ENCODE assay signal across 8 cellular contexts in the genomic region with DNA sequence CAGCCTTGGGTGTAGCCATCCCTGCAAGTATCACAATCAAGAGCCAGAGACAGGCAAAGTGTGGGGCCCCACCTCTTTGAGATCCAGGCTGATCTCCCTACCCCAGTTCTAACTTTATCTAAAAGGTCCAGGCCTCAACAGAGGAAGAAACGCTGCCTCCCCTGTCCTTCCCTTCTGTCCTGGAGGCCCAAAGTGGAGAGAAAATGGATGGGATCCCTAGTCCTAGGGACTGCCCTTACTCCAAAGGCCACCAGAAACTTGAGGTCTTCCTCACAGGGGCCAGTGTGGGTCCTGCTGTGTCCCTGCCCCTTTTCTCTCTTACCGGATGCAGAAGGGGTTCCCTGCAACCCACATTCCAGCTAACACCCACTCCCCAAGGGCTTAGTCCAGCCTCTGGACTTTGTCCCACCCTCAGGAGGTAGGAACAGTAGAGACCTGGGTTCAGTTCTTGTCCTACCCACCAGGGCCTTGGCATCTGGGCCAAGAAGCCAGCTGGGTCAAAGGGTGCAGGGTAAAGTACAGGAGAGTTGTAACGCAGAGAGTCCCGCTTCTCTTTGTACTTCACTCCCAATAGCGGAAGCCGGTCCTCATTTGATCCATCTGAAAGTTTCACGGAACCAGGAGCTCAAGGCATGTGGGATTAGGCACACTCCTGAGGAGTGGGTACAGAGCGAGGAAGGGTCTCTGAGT. TPM values are rescaled to one million over a fixed set of nuclear protein-coding genes. Genes with fewer than 3 reads are reported as not detected.
DNase-seq lines count a peak whose midpoint lies in the region; ATAC-seq and TF ChIP-seq lines count a peak whose summit lies in the region.

No MANE protein-coding gene starts in this region.

- H3K4me3 ChIP-seq in suprapubic skin, result peak overlapping the region; percentile 96

- H3K9me3 Mint-ChIP-seq in T-helper 2 cell treated with Interferon-gamma antibody and Interleukin-4, amounts not matched to agents 5 μg/mL and 100 μg/mL, for 36 hours, result no peaks in the 10 kb centered on the region
- H3K9me3 Mint-ChIP-seq in activated T-helper 1 cell treated with anti-CD3 and anti-CD28 coated beads, Interleukin-12 subunit alpha, Interleukin-12 subunit beta, Interleukin-2, Interleukin-4 antibody, amounts not matched to agents 30 ng/mL and 10 ng/mL and 1 ng/mL, durations not matched to agents 14 hours and 24 hours and 36 hours, result no peaks in the 10 kb centered on the region
- H3K9me3 Mint-ChIP-seq in immature natural killer cell, result no peaks in the 10 kb centered on the region

- no peak for DNase-seq in T-helper 2 cell treated with Interferon-gamma antibody and Interleukin-4, amounts not matched to agents 5 μg/mL and 100 μg/mL, for 36 hours (ENCODE audit: low spot score)
- DNase-seq in T-helper 2 cell (no peak), immature natural killer cell (no peak), suprapubic skin (ENCODE audit: low spot score in 2 of 2) (no peak), epidermal melanocyte (ENCODE audit: insufficient read length, low spot score) (no peak), NCI-H1930 (lab: John Stamatoyannopoulos, UW) (no peak)
- no peak for DNase-seq in activated T-helper 1 cell treated with anti-CD3 and anti-CD28 coated beads, Interleukin-12 subunit alpha, Interleukin-12 subunit beta, Interleukin-2, Interleukin-4 antibody, amounts not matched to agents 30 ng/mL and 10 ng/mL and 1 ng/mL, durations not matched to agents 14 hours and 24 hours and 36 hours (ENCODE audit: low spot score)

- no peaks in the 10 kb centered on the region for H3K27me3 Mint-ChIP-seq in T-helper 2 cell treated with Interferon-gamma antibody and Interleukin-4, amounts not matched to agents 5 μg/mL and 100 μg/mL, for 36 hours (ENCODE audit: low read depth)
- peaks cover 1% of the 10 kb centered on the region for H3K27me3 Mint-ChIP-seq in activated T-helper 1 cell treated with anti-CD3 and anti-CD28 coated beads, Interleukin-12 subunit alpha, Interleukin-12 subunit beta, Interleukin-2, Interleukin-4 antibody, amounts not matched to agents 30 ng/mL and 10 ng/mL and 1 ng/mL, durations not matched to agents 14 hours and 24 hours and 36 hours (ENCODE audit: insufficient read depth)
- peaks cover 6 to 10% (median 8%) of the 10 kb centered on the region in 3 donors for H3K27me3 Mint-ChIP-seq in immature natural killer cell (ENCODE audit: low read depth in 3 of 3)

- peak overlapping the region; percentile 96 for H3K27ac Mint-ChIP-seq in T-helper 2 cell treated with Interferon-gamma antibody and Interleukin-4, amounts not matched to agents 5 μg/mL and 100 μg/mL, for 36 hours
- H3K27ac Mint-ChIP-seq in activated T-helper 1 cell treated with anti-CD3 and anti-CD28 coated beads, Interleukin-12 subunit alpha, Interleukin-12 subunit beta, Interleukin-2, Interleukin-4 antibody, amounts not matched to agents 30 ng/mL and 10 ng/mL and 1 ng/mL, durations not matched to agents 14 hours and 24 hours and 36 hours, result peak overlapping the region; percentile 98
- H3K27ac Mint-ChIP-seq in immature natural killer cell, result peak overlapping the region; percentile 91 to 97 (median 95)

- peak overlapping the region; percentile 98 for H3K4me3 Mint-ChIP-seq in T-helper 2 cell treated with Interferon-gamma antibody and Interleukin-4, amounts not matched to agents 5 μg/mL and 100 μg/mL, for 36 hours
- peak overlapping the region; percentile 100 for H3K4me3 Mint-ChIP-seq in activated T-helper 1 cell treated with anti-CD3 and anti-CD28 coated beads, Interleukin-12 subunit alpha, Interleukin-12 subunit beta, Interleukin-2, Interleukin-4 antibody, amounts not matched to agents 30 ng/mL and 10 ng/mL and 1 ng/mL, durations not matched to agents 14 hours and 24 hours and 36 hours
- H3K4me3 Mint-ChIP-seq in immature natural killer cell, result peak overlapping the region; percentile 87 to 97 (median 93)

- WGBS in suprapubic skin, result 1% methylated on average over 7 of the region's 8 CpGs

- no peaks in the 10 kb centered on the region for H3K9me3 ChIP-seq in suprapubic skin

- intact Hi-C loops in activated T-helper 1 cell treated with anti-CD3 and anti-CD28 coated beads, Interleukin-12 subunit alpha, Interleukin-12 subunit beta, Interleukin-2, Interleukin-4 antibody, amounts not matched to agents 30 ng/mL and 10 ng/mL and 1 ng/mL, durations not matched to agents 14 hours and 24 hours and 36 hours (cut with micrococcal nuclease), result loop anchor here (10.0 kb wide), 2 partner anchors 385 to 555 kb away; a partner anchor contains a TSS

- peaks cover 35% of the 10 kb centered on the region for H3K36me3 Mint-ChIP-seq in T-helper 2 cell treated with Interferon-gamma antibody and Interleukin-4, amounts not matched to agents 5 μg/mL and 100 μg/mL, for 36 hours (ENCODE audit: low read depth)
- H3K36me3 Mint-ChIP-seq in activated T-helper 1 cell treated with anti-CD3 and anti-CD28 coated beads, Interleukin-12 subunit alpha, Interleukin-12 subunit beta, Interleukin-2, Interleukin-4 antibody, amounts not matched to agents 30 ng/mL and 10 ng/mL and 1 ng/mL, durations not matched to agents 14 hours and 24 hours and 36 hours (ENCODE audit: low read depth), result peaks cover 36% of the 10 kb centered on the region
- peaks cover 0 to 4% (median 0%) of the 10 kb centered on the region in 3 donors for H3K36me3 Mint-ChIP-seq in immature natural killer cell

- H3K36me3 ChIP-seq in suprapubic skin, result peaks cover 5% of the 10 kb centered on the region

- peak overlapping the region; percentile 99 for H3K27ac ChIP-seq in suprapubic skin

- ATAC-seq in GM21528 (IDR thresholded peaks at IDR 0.05; ENCODE audit: low FRiP score, unreplicated experiment), result no peak

- TF ChIP-seq POLR2A in suprapubic skin (IDR thresholded peaks at IDR 0.05), result no peak

- no peaks in the 10 kb centered on the region for H3K27me3 ChIP-seq in suprapubic skin

- peaks cover 54% of the 10 kb centered on the region for H3K4me1 Mint-ChIP-seq in T-helper 2 cell treated with Interferon-gamma antibody and Interleukin-4, amounts not matched to agents 5 μg/mL and 100 μg/mL, for 36 hours (ENCODE audit: low read depth)
- peaks cover 78% of the 10 kb centered on the region for H3K4me1 Mint-ChIP-seq in activated T-helper 1 cell treated with anti-CD3 and anti-CD28 coated beads, Interleukin-12 subunit alpha, Interleukin-12 subunit beta, Interleukin-2, Interleukin-4 antibody, amounts not matched to agents 30 ng/mL and 10 ng/mL and 1 ng/mL, durations not matched to agents 14 hours and 24 hours and 36 hours (ENCODE audit: low read depth)
- peaks cover 67 to 70% of the 10 kb centered on the region in 2 donors for H3K4me1 Mint-ChIP-seq in immature natural killer cell

- H3K4me1 ChIP-seq in suprapubic skin, result peaks cover 71% of the 10 kb centered on the region

- no peak for TF ChIP-seq CTCF in suprapubic skin (IDR thresholded peaks at IDR 0.05)

- TF ChIP-seq EP300 in suprapubic skin (IDR thresholded peaks at IDR 0.05), result no peak

RNA-seq across cellular contexts. Expression of a gene that starts 1.9 kb away (rescaled TPM):
- 371 and 374 TPM in 2 replicates for total RNA-seq in activated T-helper 1 cell treated with anti-CD3 and anti-CD28 coated beads, Interleukin-12 subunit alpha, Interleukin-12 subunit beta, Interleukin-2, Interleukin-4 antibody, amounts not matched to agents 30 ng/mL and 10 ng/mL and 1 ng/mL, durations not matched to agents 14 hours and 24 hours and 36 hours
- 10 to 100 TPM; 27.5 to 35.4 (median 32.4) TPM for polyA plus RNA-seq in immature natural killer cell
- 100 to 1,000 TPM; 178 to 250 (median 210) TPM for total RNA-seq in suprapubic skin

RNA-seq across cellular contexts. Expression of a gene that starts 8.7 kb away (rescaled TPM):
- total RNA-seq in activated T-helper 1 cell treated with anti-CD3 and anti-CD28 coated beads, Interleukin-12 subunit alpha, Interleukin-12 subunit beta, Interleukin-2, Interleukin-4 antibody, amounts not matched to agents 30 ng/mL and 10 ng/mL and 1 ng/mL, durations not matched to agents 14 hours and 24 hours and 36 hours, result 132 and 135 TPM in 2 replicates
- 100 to 1,000 TPM in 1 of 3 donors, 10 to 100 TPM in 2; 75.4 to 126 (median 88.2) TPM for polyA plus RNA-seq in immature natural killer cell
- 10 to 100 TPM; 33.6 to 66.6 (median 55.0) TPM for total RNA-seq in suprapubic skin

RNA-seq across cellular contexts. Expression of a gene that starts 17.8 kb away (rescaled TPM):
- total RNA-seq in activated T-helper 1 cell treated with anti-CD3 and anti-CD28 coated beads, Interleukin-12 subunit alpha, Interleukin-12 subunit beta, Interleukin-2, Interleukin-4 antibody, amounts not matched to agents 30 ng/mL and 10 ng/mL and 1 ng/mL, durations not matched to agents 14 hours and 24 hours and 36 hours, result 117 TPM in 2 replicates
- 10 to 100 TPM; 25.9 to 55.6 (median 32.8) TPM for polyA plus RNA-seq in immature natural killer cell
- total RNA-seq in suprapubic skin, result 10 to 100 TPM; 39.1 to 50.1 (median 43.3) TPM

RNA-seq across cellular contexts. Expression of a gene that starts 21.0 kb away (rescaled TPM):
- total RNA-seq in activated T-helper 1 cell treated with anti-CD3 and anti-CD28 coated beads, Interleukin-12 subunit alpha, Interleukin-12 subunit beta, Interleukin-2, Interleukin-4 antibody, amounts not matched to agents 30 ng/mL and 10 ng/mL and 1 ng/mL, durations not matched to agents 14 hours and 24 hours and 36 hours, result 73.7 and 81.5 TPM in 2 replicates
- 10 to 100 TPM in 2 of 3 donors, 1 to 10 TPM in 1; 9.3 to 34.1 (median 15.8) TPM for polyA plus RNA-seq in immature natural killer cell
- total RNA-seq in suprapubic skin, result 10 to 100 TPM; 33.8 to 59.6 (median 38.9) TPM

RNA-seq across cellular contexts. Expression of a gene that starts 21.3 kb away (rescaled TPM):
- 31.6 and 38.9 TPM in 2 replicates for total RNA-seq in activated T-helper 1 cell treated with anti-CD3 and anti-CD28 coated beads, Interleukin-12 subunit alpha, Interleukin-12 subunit beta, Interleukin-2, Interleukin-4 antibody, amounts not matched to agents 30 ng/mL and 10 ng/mL and 1 ng/mL, durations not matched to agents 14 hours and 24 hours and 36 hours
- polyA plus RNA-seq in immature natural killer cell, result 1 to 10 TPM; 4.1 to 6.3 (median 4.4) TPM
- total RNA-seq in suprapubic skin, result 10 to 100 TPM; 20.7 to 40.3 (median 34.2) TPM
